ENCODE assay signal across 8 cellular contexts in the genomic region with DNA sequence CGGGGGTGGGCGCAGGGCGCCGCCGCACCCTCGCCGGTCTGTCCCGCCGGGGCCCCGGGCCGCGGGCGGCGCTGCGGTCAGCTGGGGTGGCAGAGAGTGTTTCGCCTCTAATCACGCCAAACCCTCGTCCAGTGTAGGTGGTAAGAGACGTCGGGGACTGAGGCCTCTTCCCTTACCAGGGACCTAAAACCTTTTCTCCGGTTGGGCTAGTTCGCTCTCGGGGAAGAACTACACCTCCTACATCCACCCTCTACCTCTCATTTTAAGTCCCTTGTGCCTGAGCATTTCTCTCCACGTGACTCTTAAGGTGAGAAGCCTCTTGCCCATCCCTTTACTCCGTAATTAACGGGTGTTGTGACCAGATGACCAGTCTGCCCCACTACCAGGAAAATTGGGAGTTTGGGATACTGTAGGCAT. TPM values are rescaled to one million over a fixed set of nuclear protein-coding genes. Genes with fewer than 3 reads are reported as not detected.
DNase-seq lines count a peak whose midpoint lies in the region; ATAC-seq and TF ChIP-seq lines count a peak whose summit lies in the region.

No MANE protein-coding gene starts in this region.

- H3K4me3 Mint-ChIP-seq in activated CD8-positive, alpha-beta T cell treated with anti-CD3 and anti-CD28 coated beads, Interleukin-2, amount 10 ng/mL, durations not matched to agents 7 days and 5 days, result peak overlapping the region; percentile 78

- WGBS in hepatocyte (ENCODE audit: low lambda C conversion rate, missing lambda C conversion rate), result 9% methylated on average over 11 of the region's 26 CpGs
- 0 to 1% methylated on average over 26 of the region's 26 CpGs for WGBS in sigmoid colon, 2 donors

- H3K9me3 ChIP-seq in hepatocyte (ENCODE audit: low read depth) (no peaks in the 10 kb centered on the region), sigmoid colon (no peaks in the 10 kb centered on the region)

- H3K4me1 ChIP-seq in hepatocyte (ENCODE audit: insufficient read depth) (peaks cover 10% of the 10 kb centered on the region), sigmoid colon (peaks cover 0 to 13% (median 8%) of the 10 kb centered on the region in 4 donors)

- TF ChIP-seq EP300 in sigmoid colon (IDR thresholded peaks at IDR 0.05), result no peak

- peak overlapping the region; percentile 84 for H3K27ac Mint-ChIP-seq in activated CD8-positive, alpha-beta T cell treated with anti-CD3 and anti-CD28 coated beads, Interleukin-2, amount 10 ng/mL, durations not matched to agents 7 days and 5 days

- H3K27me3 Mint-ChIP-seq in activated CD8-positive, alpha-beta T cell treated with anti-CD3 and anti-CD28 coated beads, Interleukin-2, amount 10 ng/mL, durations not matched to agents 7 days and 5 days (ENCODE audit: low read depth), result no peaks in the 10 kb centered on the region

- H3K27me3 ChIP-seq in hepatocyte, result no peaks in the 10 kb centered on the region
- no peaks in the 10 kb centered on the region for H3K27me3 ChIP-seq in sigmoid colon

- no peaks in the 10 kb centered on the region for H3K9me3 Mint-ChIP-seq in activated CD8-positive, alpha-beta T cell treated with anti-CD3 and anti-CD28 coated beads, Interleukin-2, amount 10 ng/mL, durations not matched to agents 7 days and 5 days (ENCODE audit: insufficient read depth)

- H3K79me2 ChIP-seq in hepatocyte, result peaks cover 5% of the 10 kb centered on the region

- peak overlapping the region; percentile 88 for H3K4me2 ChIP-seq in hepatocyte

- POLR2A ChIA-PET in activated CD8-positive, alpha-beta T cell treated with anti-CD3 and anti-CD28 coated beads, Interleukin-2, amount 10 ng/mL, durations not matched to agents 7 days and 5 days (lab: Charles Lee), result interaction anchor here (0.8 kb wide), 2 partner anchors 278 to 525 kb away, joined by 3 read pairs; no protein-coding TSS in a partner anchor

- no peak for TF ChIP-seq CTCF in hepatocyte (IDR thresholded peaks at IDR 0.05; ENCODE audit: poor library complexity)
- no peak for TF ChIP-seq CTCF in sigmoid colon (IDR thresholded peaks at IDR 0.05)

- H3K27ac ChIP-seq in hepatocyte (peak overlapping the region; percentile 94), sigmoid colon (peak overlapping the region; percentile 93 to 96 (median 94))

- ATAC-seq in GM21367 (IDR thresholded peaks at IDR 0.05; ENCODE audit: unreplicated experiment) (peak; percentile 18), HG03571 (IDR thresholded peaks at IDR 0.05; ENCODE audit: unreplicated experiment) (peak; percentile 34)
- ATAC-seq in activated CD8-positive, alpha-beta T cell treated with anti-CD3 and anti-CD28 coated beads, Interleukin-2, amount 10 ng/mL, durations not matched to agents 7 days and 5 days, result peak; percentile 22

- intact Hi-C loops in sigmoid colon (cut with DNase I), result loop anchor here (1.0 to 5.0 kb wide), 3 partner anchors 101 to 150 kb away; a partner anchor contains a TSS

- TF ChIP-seq POLR2A in sigmoid colon (IDR thresholded peaks at IDR 0.05), result no peak

- H3K9me2 ChIP-seq in hepatocyte (replicated peaks; ENCODE audit: insufficient read depth), result no peaks in the 10 kb centered on the region

- DNase-seq in GF-D8 (lab: John Stamatoyannopoulos, UW) (peak; percentile 11), hepatocyte (ENCODE audit: low spot score) (no peak), sigmoid colon (no peak), mesenteric fat pad (ENCODE audit: low spot score) (no peak), DMS79 (lab: John Stamatoyannopoulos, UW) (no peak)
- peak; percentile 34 for DNase-seq in activated CD8-positive, alpha-beta T cell treated with anti-CD3 and anti-CD28 coated beads, Interleukin-2, amount 10 ng/mL, durations not matched to agents 7 days and 5 days

- H3K4me1 Mint-ChIP-seq in activated CD8-positive, alpha-beta T cell treated with anti-CD3 and anti-CD28 coated beads, Interleukin-2, amount 10 ng/mL, durations not matched to agents 7 days and 5 days (ENCODE audit: low read depth), result peaks cover 42% of the 10 kb centered on the region

- peak overlapping the region; percentile 53 for H3K4me3 ChIP-seq in hepatocyte
- H3K4me3 ChIP-seq in sigmoid colon, result peak overlapping the region; percentile 62 to 80 (median 71)

- no peaks in the 10 kb centered on the region for H3K36me3 ChIP-seq in hepatocyte (replicated peaks; ENCODE audit: insufficient read depth, low read depth)
- peaks cover 0 to 4% (median 0%) of the 10 kb centered on the region in 4 donors for H3K36me3 ChIP-seq in sigmoid colon

- CTCF ChIA-PET in activated CD8-positive, alpha-beta T cell treated with anti-CD3 and anti-CD28 coated beads, Interleukin-2, amount 10 ng/mL, durations not matched to agents 7 days and 5 days (lab: Charles Lee), result no interaction called here

- peaks cover 27% of the 10 kb centered on the region for H3K36me3 Mint-ChIP-seq in activated CD8-positive, alpha-beta T cell treated with anti-CD3 and anti-CD28 coated beads, Interleukin-2, amount 10 ng/mL, durations not matched to agents 7 days and 5 days (ENCODE audit: low read depth)

- H2AFZ ChIP-seq in hepatocyte, result peak overlapping the region; percentile 94

- H4K20me1 ChIP-seq in hepatocyte (ENCODE audit: insufficient read depth, poor library complexity, severe bottlenecking), result no peaks in the 10 kb centered on the region

RNA-seq across cellular contexts. Expression of a gene that starts 0.5 kb away (rescaled TPM):
- 1 to 10 TPM; 8.4 TPM for total RNA-seq in activated CD8-positive, alpha-beta T cell treated with anti-CD3 and anti-CD28 coated beads, Interleukin-2, amount 10 ng/mL, durations not matched to agents 7 days and 5 days
- total RNA-seq in hepatocyte (14.7 and 16.9 TPM in 2 replicates), sigmoid colon (10 to 100 TPM in 2 of 4 donors, 1 to 10 TPM in 2; 8.3 to 25.7 (median 10.4) TPM), mesenteric fat pad (8.1 TPM)
- polyA plus RNA-seq in hepatocyte (16.7 and 22.2 TPM in 2 replicates), sigmoid colon (10 to 100 TPM in 2 of 3 donors, 1 to 10 TPM in 1; 6.2 to 13.8 (median 10.2) TPM)

RNA-seq across cellular contexts. Expression of a gene that starts 12.2 kb away (rescaled TPM):
- total RNA-seq in activated CD8-positive, alpha-beta T cell treated with anti-CD3 and anti-CD28 coated beads, Interleukin-2, amount 10 ng/mL, durations not matched to agents 7 days and 5 days, result not detected
- total RNA-seq in hepatocyte, result 0.43 TPM in 1 of 2 replicates, not detected in the other
- polyA plus RNA-seq in hepatocyte, result 0.78 TPM in 1 of 2 replicates, not detected in the other
- not detected for total RNA-seq in sigmoid colon
- not detected for polyA plus RNA-seq in sigmoid colon
- total RNA-seq in mesenteric fat pad, result not detected

Comparison
In these comparisons a context has a peak if more than half of its experiments do, and no peak if none do; other contexts are left out.
1. DNase-seq: peak in GF-D8 (single experiment) and activated CD8-positive, alpha-beta T cell treated with anti-CD3 and anti-CD28 coated beads, Interleukin-2, amount 10 ng/mL, durations not matched to agents 7 days and 5 days (single experiment); none in hepatocyte (single experiment), sigmoid colon (single experiment), mesenteric fat pad (single experiment) and DMS79 (single experiment).
2. Peak in every context shown above with its lines, with median percentiles within 50 percentile points of each other: ATAC-seq.